8 cellular contexts compared by ENCODE assay signal in the genomic region with DNA sequence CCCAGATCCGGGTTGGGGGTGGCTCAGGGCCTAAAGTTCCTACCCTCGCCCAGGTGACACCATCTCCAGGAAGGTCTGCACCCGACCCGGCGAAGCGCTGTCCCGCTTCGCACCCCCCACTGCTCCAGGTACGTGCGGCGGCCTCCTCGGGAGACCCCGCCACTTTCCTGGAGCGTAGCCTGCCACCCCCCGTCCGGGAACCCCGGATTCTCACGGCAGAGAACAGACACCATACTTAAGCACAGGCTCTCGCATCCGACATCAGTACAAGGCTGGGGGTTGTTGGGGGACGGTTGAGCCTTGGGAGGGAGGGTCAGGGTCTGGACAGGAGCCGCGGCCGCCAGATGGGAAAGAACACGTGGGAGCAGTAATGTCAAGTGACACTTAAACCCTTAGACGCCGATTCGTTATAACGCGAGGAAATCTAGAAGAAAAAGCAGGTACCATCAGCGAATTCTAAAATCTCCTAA.
A peak's percentile ranks its signal among the peaks of the same experiment; 100 is the strongest.
DNase-seq lines count a peak whose midpoint lies in the region; ATAC-seq and TF ChIP-seq lines count a peak whose summit lies in the region.

No MANE protein-coding gene starts in this region.

- peak; percentile 43 for ATAC-seq in HG02885 (IDR thresholded peaks at IDR 0.05; ENCODE audit: poor library complexity, unreplicated experiment)

- TF ChIP-seq POLR2A in GM15510 (IDR thresholded peaks at IDR 0.05; ENCODE audit: borderline replicate concordance, extremely low read depth, insufficient read length): peak; percentile 40

- DNase-seq in NCI-H2196 (lab: John Stamatoyannopoulos, UW; ENCODE audit: unreplicated experiment) (peak; percentile 63), caudate nucleus (lab: John Stamatoyannopoulos, UW) (peak in 56 of 61 donors; percentile 3 to 81 (median 48)), left kidney (ENCODE audit: low read depth, low spot score) (peak; percentile 89), OCI-M2 (lab: John Stamatoyannopoulos, UW; ENCODE audit: unreplicated experiment) (no peak)
- peak; percentile 10 to 33 (median 18) for DNase-seq in activated CD4-positive, CD25-positive, alpha-beta regulatory T cell (lab: John Stamatoyannopoulos, UW)
- DNase-seq in stimulated activated CD4-positive, alpha-beta T cell treated with anti-CD3 and anti-CD28 coated beads, Interleukin-1b, Interleukin-23, amount 100 ng/mL, for 48 hours: peak; percentile 47

- peak overlapping the region; percentile 85 for H3K27ac ChIP-seq in caudate nucleus (ENCODE audit: low read depth, low read length)
